In genomic region chr20:1874534-1875168, GRCh38 we compare ENCODE assay signal across 1 cellular context.
TF ChIP-seq lines count a peak whose summit lies in the region.

No MANE protein-coding gene starts in this region.

TF ChIP-seq in HepG2, 621 proteins besides CTCF, POLR2A, EP300 and RAD21 (continued from another document and continues in another):
- TF ChIP-seq, protein P1, sequence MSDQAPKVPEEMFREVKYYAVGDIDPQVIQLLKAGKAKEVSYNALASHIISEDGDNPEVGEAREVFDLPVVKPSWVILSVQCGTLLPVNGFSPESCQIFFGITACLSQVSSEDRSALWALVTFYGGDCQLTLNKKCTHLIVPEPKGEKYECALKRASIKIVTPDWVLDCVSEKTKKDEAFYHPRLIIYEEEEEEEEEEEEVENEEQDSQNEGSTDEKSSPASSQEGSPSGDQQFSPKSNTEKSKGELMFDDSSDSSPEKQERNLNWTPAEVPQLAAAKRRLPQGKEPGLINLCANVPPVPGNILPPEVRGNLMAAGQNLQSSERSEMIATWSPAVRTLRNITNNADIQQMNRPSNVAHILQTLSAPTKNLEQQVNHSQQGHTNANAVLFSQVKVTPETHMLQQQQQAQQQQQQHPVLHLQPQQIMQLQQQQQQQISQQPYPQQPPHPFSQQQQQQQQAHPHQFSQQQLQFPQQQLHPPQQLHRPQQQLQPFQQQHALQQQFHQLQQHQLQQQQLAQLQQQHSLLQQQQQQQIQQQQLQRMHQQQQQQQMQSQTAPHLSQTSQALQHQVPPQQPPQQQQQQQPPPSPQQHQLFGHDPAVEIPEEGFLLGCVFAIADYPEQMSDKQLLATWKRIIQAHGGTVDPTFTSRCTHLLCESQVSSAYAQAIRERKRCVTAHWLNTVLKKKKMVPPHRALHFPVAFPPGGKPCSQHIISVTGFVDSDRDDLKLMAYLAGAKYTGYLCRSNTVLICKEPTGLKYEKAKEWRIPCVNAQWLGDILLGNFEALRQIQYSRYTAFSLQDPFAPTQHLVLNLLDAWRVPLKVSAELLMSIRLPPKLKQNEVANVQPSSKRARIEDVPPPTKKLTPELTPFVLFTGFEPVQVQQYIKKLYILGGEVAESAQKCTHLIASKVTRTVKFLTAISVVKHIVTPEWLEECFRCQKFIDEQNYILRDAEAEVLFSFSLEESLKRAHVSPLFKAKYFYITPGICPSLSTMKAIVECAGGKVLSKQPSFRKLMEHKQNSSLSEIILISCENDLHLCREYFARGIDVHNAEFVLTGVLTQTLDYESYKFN (CRISPR knock-in tag; conservative IDR thresholded peaks at IDR 0.05): 0 out of 2 replicates have a peak, but pooled peaks have one; percentile 47
- TF ChIP-seq PATZ1 (CRISPR knock-in tag; IDR thresholded peaks at IDR 0.05) (peak; percentile 70; the same call in 1 of the 2 replicates), ZFX (CRISPR knock-in tag; IDR thresholded peaks at IDR 0.05; ENCODE audit: low read depth) (peak; percentile 27; the same call in 1 of the 2 replicates), SRY (CRISPR knock-in tag; IDR thresholded peaks at IDR 0.05) (0 out of 2 replicates have a peak, but pooled peaks have one; percentile 31), THAP11 (CRISPR knock-in tag; IDR thresholded peaks at IDR 0.05) (no peak), HMGA1 (CRISPR knock-in tag; conservative IDR thresholded peaks at IDR 0.05) (no peak), TBX2 (CRISPR knock-in tag; IDR thresholded peaks at IDR 0.05; ENCODE audit: borderline replicate concordance) (0 out of 2 replicates have a peak, but pooled peaks have one; percentile 35), FIP1L1 (IDR thresholded peaks at IDR 0.05; ENCODE audit: borderline replicate concordance, insufficient read depth, low read depth, low read length) (peak; percentile 69; the same call in 1 of the 2 replicates), CBX1 (IDR thresholded peaks at IDR 0.05; ENCODE audit: low read depth) (peak; percentile 64), ZNF274 (CRISPR knock-in tag; IDR thresholded peaks at IDR 0.05) (peak; percentile 63; the same call in 1 of the 2 replicates), ZNF350 (CRISPR knock-in tag; IDR thresholded peaks at IDR 0.05; ENCODE audit: borderline replicate concordance, low read depth) (0 out of 2 replicates have a peak, but pooled peaks have one; percentile 18), HDAC1 (CRISPR knock-in tag; IDR thresholded peaks at IDR 0.05) (peak; percentile 65; the same call in 1 of the 2 replicates), RBM22 (optimal IDR thresholded peaks at IDR 0.05; ENCODE audit: low read length) (no peak), U2AF1 (optimal IDR thresholded peaks at IDR 0.05; ENCODE audit: low read depth, low read length) (peak; percentile 60), ZEB1 (IDR thresholded peaks at IDR 0.05; ENCODE audit: insufficient replicate concordance, low read depth) (no peak), HNF4G (IDR thresholded peaks at IDR 0.05; ENCODE audit: borderline replicate concordance, low read depth, low read length) (peak; percentile 98), HNF4G (CRISPR knock-in tag; IDR thresholded peaks at IDR 0.05; ENCODE audit: borderline replicate concordance, low read depth) (peak; percentile 80; the same call in 1 of the 2 replicates), MEF2D (CRISPR knock-in tag; IDR thresholded peaks at IDR 0.05) (no peak), FOXP4 (CRISPR knock-in tag; IDR thresholded peaks at IDR 0.05) (peak; percentile 50; the same call in 1 of the 2 replicates), RARA (CRISPR knock-in tag; IDR thresholded peaks at IDR 0.05) (peak; percentile 3; the same call in 1 of the 2 replicates), CHD4 (IDR thresholded peaks at IDR 0.05; ENCODE audit: borderline replicate concordance, low read length) (0 out of 2 replicates have a peak, but pooled peaks have one; percentile 48), ZNF777 (CRISPR knock-in tag; IDR thresholded peaks at IDR 0.05) (no peak), MTF2 (CRISPR knock-in tag; IDR thresholded peaks at IDR 0.05; ENCODE audit: borderline replicate concordance) (no peak), USF2 (IDR thresholded peaks at IDR 0.05; ENCODE audit: low read depth, low read length) (peak; percentile 24; the same call in 1 of the 2 replicates), USF2 (CRISPR knock-in tag; IDR thresholded peaks at IDR 0.05; ENCODE audit: borderline replicate concordance) (no peak), SMC3 (IDR thresholded peaks at IDR 0.05; ENCODE audit: low read length) (peak; percentile 2; the same call in 1 of the 2 replicates), ASH2L (IDR thresholded peaks at IDR 0.05; ENCODE audit: insufficient read length, low read depth, low read length) (peak; percentile 98), NR2F2 (IDR thresholded peaks at IDR 0.05; ENCODE audit: borderline replicate concordance, low read depth) (peak; percentile 30; the same call in 1 of the 2 replicates), ATF1 (CRISPR knock-in tag; IDR thresholded peaks at IDR 0.05) (no peak), ZNF441 (CRISPR knock-in tag; IDR thresholded peaks at IDR 0.05; ENCODE audit: borderline replicate concordance) (0 out of 2 replicates have a peak, but pooled peaks have one; percentile 18), RBM39 (IDR thresholded peaks at IDR 0.05; ENCODE audit: low read depth, low read length, poor library complexity, severe bottlenecking) (peak; percentile 53), ZMYM2 (CRISPR knock-in tag; IDR thresholded peaks at IDR 0.05) (peak; percentile 82), TFE3 (CRISPR knock-in tag; IDR thresholded peaks at IDR 0.05) (peak; percentile 46; the same call in 1 of the 2 replicates), HNF4A (CRISPR knock-in tag; IDR thresholded peaks at IDR 0.05) (peak; percentile 96), GABPB1 (CRISPR knock-in tag; IDR thresholded peaks at IDR 0.05) (no peak)
- TF ChIP-seq, protein P2, sequence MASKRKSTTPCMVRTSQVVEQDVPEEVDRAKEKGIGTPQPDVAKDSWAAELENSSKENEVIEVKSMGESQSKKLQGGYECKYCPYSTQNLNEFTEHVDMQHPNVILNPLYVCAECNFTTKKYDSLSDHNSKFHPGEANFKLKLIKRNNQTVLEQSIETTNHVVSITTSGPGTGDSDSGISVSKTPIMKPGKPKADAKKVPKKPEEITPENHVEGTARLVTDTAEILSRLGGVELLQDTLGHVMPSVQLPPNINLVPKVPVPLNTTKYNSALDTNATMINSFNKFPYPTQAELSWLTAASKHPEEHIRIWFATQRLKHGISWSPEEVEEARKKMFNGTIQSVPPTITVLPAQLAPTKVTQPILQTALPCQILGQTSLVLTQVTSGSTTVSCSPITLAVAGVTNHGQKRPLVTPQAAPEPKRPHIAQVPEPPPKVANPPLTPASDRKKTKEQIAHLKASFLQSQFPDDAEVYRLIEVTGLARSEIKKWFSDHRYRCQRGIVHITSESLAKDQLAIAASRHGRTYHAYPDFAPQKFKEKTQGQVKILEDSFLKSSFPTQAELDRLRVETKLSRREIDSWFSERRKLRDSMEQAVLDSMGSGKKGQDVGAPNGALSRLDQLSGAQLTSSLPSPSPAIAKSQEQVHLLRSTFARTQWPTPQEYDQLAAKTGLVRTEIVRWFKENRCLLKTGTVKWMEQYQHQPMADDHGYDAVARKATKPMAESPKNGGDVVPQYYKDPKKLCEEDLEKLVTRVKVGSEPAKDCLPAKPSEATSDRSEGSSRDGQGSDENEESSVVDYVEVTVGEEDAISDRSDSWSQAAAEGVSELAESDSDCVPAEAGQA (IDR thresholded peaks at IDR 0.05; ENCODE audit: low read depth): 0 out of 2 replicates have a peak, but pooled peaks have one; percentile 11
- TF ChIP-seq, protein P2 (CRISPR knock-in tag; IDR thresholded peaks at IDR 0.05; ENCODE audit: borderline replicate concordance): no peak
